In the genomic region with DNA sequence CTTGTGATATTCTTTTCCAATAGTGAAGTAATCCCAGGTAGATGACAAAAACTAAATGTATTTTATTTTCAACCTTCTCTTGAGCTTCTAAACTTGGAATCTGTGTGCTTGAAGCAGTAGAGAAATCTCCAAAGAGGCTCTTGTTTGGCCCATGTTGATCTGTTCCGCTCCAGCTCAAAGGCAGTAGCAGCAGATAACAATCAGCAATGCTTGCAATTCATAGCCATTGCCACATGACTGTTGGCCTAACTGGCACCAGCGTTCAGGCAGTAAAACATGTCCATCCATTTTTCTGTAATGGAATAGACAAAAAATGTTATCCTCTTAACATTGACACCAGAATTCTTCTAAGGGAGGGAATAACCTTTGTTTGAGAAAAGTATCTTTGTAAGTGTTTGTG, we compare ENCODE assay signal across 19 cellular contexts.
A peak's percentile ranks its signal among the peaks of the same experiment; 100 is the strongest.
DNase-seq lines count a peak whose midpoint lies in the region; ATAC-seq and TF ChIP-seq lines count a peak whose summit lies in the region.
"Had no signal": no experiment of that assay in that cellular context is flagged by ENCODE, and none has a peak within 500 bp of the region (broad histone marks: within the 10 kb centered on the region; RNA-seq: fewer than 3 reads in every experiment).

No MANE protein-coding gene starts in this region.

- CTCF ChIA-PET in CD8-positive, alpha-beta memory T cell (lab: Charles Lee): interaction anchor here (1.0 to 1.2 kb wide), 2 partner anchors 33 to 34 kb away, joined by 3 read pairs; no protein-coding TSS in a partner anchor

- H3K9me3 ChIP-seq in BE2C: no peaks in the 10 kb centered on the region
- no peaks in the 10 kb centered on the region for H3K9me3 ChIP-seq in CD8-positive, alpha-beta memory T cell (ENCODE audit: low read length)
- H3K9me3 ChIP-seq: right lobe of liver had no signal

- peaks cover 6 to 40% (median 14%) of the 10 kb centered on the region in 3 donors for H3K4me1 Mint-ChIP-seq in CD8-positive, alpha-beta memory T cell
- H3K4me1 Mint-ChIP-seq in mesothelial cell of epicardium: peaks cover 41% of the 10 kb centered on the region
- H3K4me1 Mint-ChIP-seq: activated B cell treated with CpG ODN at 0.5 μM for 24 hours had no signal

- DNase-seq in BE2C (peak; percentile 29), mesothelial cell of epicardium (ENCODE audit: low spot score in 2 of 2, unreplicated experiment in 2 of 2) (no peak), activated gamma-delta T cell treated with Interleukin-2 at 50 U/mL for 16 hours (no peak), NCI-H69 (lab: John Stamatoyannopoulos, UW) (no peak), G401 (ENCODE audit: low spot score) (no peak)
- no peak for DNase-seq in CD8-positive, alpha-beta memory T cell
- DNase-seq: activated B cell treated with CpG ODN at 0.5 μM for 24 hours; activated gamma-delta T cell; effector CD8-positive, alpha-beta T cell; HFFc6; NCI-H774; OCI-M1; right lobe of liver; SHP77; stimulated activated CD4-positive, alpha-beta T cell treated with anti-CD3 and anti-CD28 coated beads, Interleukin-15, amount 100 ng/mL, for 24 hours had no signal

- ATAC-seq in GM19328 (IDR thresholded peaks at IDR 0.05; ENCODE audit: unreplicated experiment): no peak
- ATAC-seq: right lobe of liver had no signal

- no peaks in the 10 kb centered on the region for H3K36me3 ChIP-seq in BE2C
- H3K36me3 ChIP-seq in CD8-positive, alpha-beta memory T cell (ENCODE audit: insufficient read depth, low read length): no peaks in the 10 kb centered on the region
- H3K36me3 ChIP-seq: right lobe of liver had no signal

- peak overlapping the region in 6 of 7 donors; percentile 30 to 86 (median 78) for H3K4me3 Mint-ChIP-seq in CD8-positive, alpha-beta memory T cell
- no peak overlapping the region for H3K4me3 Mint-ChIP-seq in mesothelial cell of epicardium
- H3K4me3 Mint-ChIP-seq: activated B cell treated with CpG ODN at 0.5 μM for 24 hours; HFFc6; T-helper 1 cell treated with Interleukin-12 subunit alpha and Interleukin-12 subunit beta and Interleukin-4 antibody, amounts not matched to agents 30 μg/mL and 1 μg/mL, for 36 hours had no signal

- peak overlapping the region in 7 of 8 donors; percentile 10 to 96 (median 73) for H3K27ac Mint-ChIP-seq in CD8-positive, alpha-beta memory T cell
- peak overlapping the region; percentile 68 for H3K27ac Mint-ChIP-seq in mesothelial cell of epicardium
- H3K27ac Mint-ChIP-seq: activated B cell treated with CpG ODN at 0.5 μM for 24 hours; HFFc6; T-helper 1 cell treated with Interleukin-12 subunit alpha and Interleukin-12 subunit beta and Interleukin-4 antibody, amounts not matched to agents 30 μg/mL and 1 μg/mL, for 36 hours had no signal

- no peaks in the 10 kb centered on the region for H3K27me3 ChIP-seq in BE2C
- H3K27me3 ChIP-seq in CD8-positive, alpha-beta memory T cell (ENCODE audit: insufficient read depth, low read length, poor library complexity, severe bottlenecking): no peaks in the 10 kb centered on the region
- H3K27me3 ChIP-seq: right lobe of liver had no signal

- no peak overlapping the region for H3K4me3 ChIP-seq in BE2C (ENCODE audit: low read depth, low read length)
- no peak overlapping the region for H3K4me3 ChIP-seq in CD8-positive, alpha-beta memory T cell (ENCODE audit: low read length)
- H3K4me3 ChIP-seq: lung, right lobe of liver had no signal

- no peak overlapping the region for H3K27ac ChIP-seq in CD8-positive, alpha-beta memory T cell (ENCODE audit: low read depth, low read length)
- H3K27ac ChIP-seq in VCaP: peak overlapping the region; percentile 54
- H3K27ac ChIP-seq: right lobe of liver had no signal

- peaks cover 18% of the 10 kb centered on the region for H3K4me1 ChIP-seq in BE2C
- peaks cover 6% of the 10 kb centered on the region for H3K4me1 ChIP-seq in CD8-positive, alpha-beta memory T cell (ENCODE audit: insufficient read depth, low read length)
- H3K4me1 ChIP-seq: right lobe of liver had no signal

- POLR2A ChIA-PET in CD8-positive, alpha-beta memory T cell (lab: Charles Lee): no interaction called here

- no peaks in the 10 kb centered on the region for H3K27me3 Mint-ChIP-seq in CD8-positive, alpha-beta memory T cell
- H3K27me3 Mint-ChIP-seq in mesothelial cell of epicardium (ENCODE audit: low read depth): no peaks in the 10 kb centered on the region

- no peaks in the 10 kb centered on the region for H3K36me3 Mint-ChIP-seq in CD8-positive, alpha-beta memory T cell
- no peaks in the 10 kb centered on the region for H3K36me3 Mint-ChIP-seq in mesothelial cell of epicardium

- TF ChIP-seq CTCF in BE2C (IDR thresholded peaks at IDR 0.05; ENCODE audit: low read depth, low read length) (no peak), VCaP (conservative IDR thresholded peaks at IDR 0.05) (no peak), mesothelial cell of epicardium (IDR thresholded peaks at IDR 0.05; ENCODE audit: unreplicated experiment) (no peak)

- H3K9me3 Mint-ChIP-seq in CD8-positive, alpha-beta memory T cell: peaks cover 0 to 11% (median 2%) of the 10 kb centered on the region in 5 donors
- H3K9me3 Mint-ChIP-seq in mesothelial cell of epicardium: peaks cover 6% of the 10 kb centered on the region

- in situ Hi-C loops in G401 (cut with HindIII; ENCODE audit: low sequenced_read_pairs): no loop called here
